ENCODE assay signal across 1 cellular context in genomic region chr6:116570856-116571682, GRCh38.
A peak's percentile ranks its signal among the peaks of the same experiment; 100 is the strongest.
TF ChIP-seq lines count a peak whose summit lies in the region.

Gene RWDD1, plus strand, starts transcription at chr6:116571504. Its CDS starts 79 bp downstream, at chr6:116571583.

TF ChIP-seq in HepG2, 621 proteins besides CTCF, POLR2A, EP300 and RAD21 (continued from another document and continues in another):
- TF ChIP-seq, protein P1, sequence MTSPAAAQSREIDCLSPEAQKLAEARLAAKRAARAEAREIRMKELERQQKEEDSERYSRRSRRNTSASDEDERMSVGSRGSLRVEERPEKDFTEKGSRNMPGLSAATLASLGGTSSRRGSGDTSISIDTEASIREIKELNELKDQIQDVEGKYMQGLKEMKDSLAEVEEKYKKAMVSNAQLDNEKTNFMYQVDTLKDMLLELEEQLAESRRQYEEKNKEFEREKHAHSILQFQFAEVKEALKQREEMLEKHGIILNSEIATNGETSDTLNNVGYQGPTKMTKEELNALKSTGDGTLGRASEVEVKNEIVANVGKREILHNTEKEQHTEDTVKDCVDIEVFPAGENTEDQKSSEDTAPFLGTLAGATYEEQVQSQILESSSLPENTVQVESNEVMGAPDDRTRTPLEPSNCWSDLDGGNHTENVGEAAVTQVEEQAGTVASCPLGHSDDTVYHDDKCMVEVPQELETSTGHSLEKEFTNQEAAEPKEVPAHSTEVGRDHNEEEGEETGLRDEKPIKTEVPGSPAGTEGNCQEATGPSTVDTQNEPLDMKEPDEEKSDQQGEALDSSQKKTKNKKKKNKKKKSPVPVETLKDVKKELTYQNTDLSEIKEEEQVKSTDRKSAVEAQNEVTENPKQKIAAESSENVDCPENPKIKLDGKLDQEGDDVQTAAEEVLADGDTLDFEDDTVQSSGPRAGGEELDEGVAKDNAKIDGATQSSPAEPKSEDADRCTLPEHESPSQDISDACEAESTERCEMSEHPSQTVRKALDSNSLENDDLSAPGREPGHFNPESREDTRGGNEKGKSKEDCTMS (CRISPR knock-in tag; conservative IDR thresholded peaks at IDR 0.05) = no peak
- TF ChIP-seq, protein P2, sequence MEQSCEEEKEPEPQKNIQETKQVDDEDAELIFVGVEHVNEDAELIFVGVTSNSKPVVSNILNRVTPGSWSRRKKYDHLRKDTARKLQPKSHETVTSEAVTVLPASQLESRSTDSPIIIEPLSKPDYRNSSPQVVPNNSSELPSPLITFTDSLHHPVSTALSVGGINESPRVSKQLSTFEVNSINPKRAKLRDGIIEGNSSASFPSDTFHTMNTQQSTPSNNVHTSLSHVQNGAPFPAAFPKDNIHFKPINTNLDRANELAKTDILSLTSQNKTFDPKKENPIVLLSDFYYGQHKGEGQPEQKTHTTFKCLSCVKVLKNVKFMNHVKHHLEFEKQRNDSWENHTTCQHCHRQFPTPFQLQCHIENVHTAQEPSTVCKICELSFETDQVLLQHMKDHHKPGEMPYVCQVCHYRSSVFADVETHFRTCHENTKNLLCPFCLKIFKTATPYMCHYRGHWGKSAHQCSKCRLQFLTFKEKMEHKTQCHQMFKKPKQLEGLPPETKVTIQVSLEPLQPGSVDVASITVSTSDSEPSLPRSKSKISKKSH (CRISPR knock-in tag; IDR thresholded peaks at IDR 0.05; ENCODE audit: borderline replicate concordance) = peak; percentile 49
- TF ChIP-seq ZNF670 (CRISPR knock-in tag; IDR thresholded peaks at IDR 0.05; ENCODE audit: borderline replicate concordance) (0 out of 2 replicates have a peak, but pooled peaks have one; percentile 85), SOX5 (CRISPR knock-in tag; IDR thresholded peaks at IDR 0.05; ENCODE audit: borderline replicate concordance) (peak; percentile 75), MIXL1 (CRISPR knock-in tag; IDR thresholded peaks at IDR 0.05) (peak; percentile 89), ELF1 (CRISPR knock-in tag; IDR thresholded peaks at IDR 0.05) (peak; percentile 93), PRDM10 (CRISPR knock-in tag; IDR thresholded peaks at IDR 0.05; ENCODE audit: low read depth) (peak; percentile 80; the same call in 1 of the 2 replicates), FOXP4 (CRISPR knock-in tag; IDR thresholded peaks at IDR 0.05) (peak; percentile 71; the same call in 1 of the 2 replicates), MZF1 (CRISPR knock-in tag; IDR thresholded peaks at IDR 0.05; ENCODE audit: borderline replicate concordance) (peak; percentile 87; the same call in 1 of the 2 replicates), ATF1 (CRISPR knock-in tag; IDR thresholded peaks at IDR 0.05) (peak; percentile 74), ZNF20 (CRISPR knock-in tag; IDR thresholded peaks at IDR 0.05) (no peak), EEA1 (CRISPR knock-in tag; IDR thresholded peaks at IDR 0.05; ENCODE audit: borderline replicate concordance) (peak; percentile 95), ZBTB3 (CRISPR knock-in tag; IDR thresholded peaks at IDR 0.05; ENCODE audit: borderline replicate concordance, low read depth) (peak; percentile 95), U2AF2 (IDR thresholded peaks at IDR 0.05; ENCODE audit: low read depth, low read length) (no peak), THYN1 (CRISPR knock-in tag; IDR thresholded peaks at IDR 0.05; ENCODE audit: borderline replicate concordance, low read depth) (no peak; the same call in 1 of the 2 replicates)
- TF ChIP-seq, protein P3, sequence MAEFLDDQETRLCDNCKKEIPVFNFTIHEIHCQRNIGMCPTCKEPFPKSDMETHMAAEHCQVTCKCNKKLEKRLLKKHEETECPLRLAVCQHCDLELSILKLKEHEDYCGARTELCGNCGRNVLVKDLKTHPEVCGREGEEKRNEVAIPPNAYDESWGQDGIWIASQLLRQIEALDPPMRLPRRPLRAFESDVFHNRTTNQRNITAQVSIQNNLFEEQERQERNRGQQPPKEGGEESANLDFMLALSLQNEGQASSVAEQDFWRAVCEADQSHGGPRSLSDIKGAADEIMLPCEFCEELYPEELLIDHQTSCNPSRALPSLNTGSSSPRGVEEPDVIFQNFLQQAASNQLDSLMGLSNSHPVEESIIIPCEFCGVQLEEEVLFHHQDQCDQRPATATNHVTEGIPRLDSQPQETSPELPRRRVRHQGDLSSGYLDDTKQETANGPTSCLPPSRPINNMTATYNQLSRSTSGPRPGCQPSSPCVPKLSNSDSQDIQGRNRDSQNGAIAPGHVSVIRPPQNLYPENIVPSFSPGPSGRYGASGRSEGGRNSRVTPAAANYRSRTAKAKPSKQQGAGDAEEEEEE (CRISPR knock-in tag; IDR thresholded peaks at IDR 0.05; ENCODE audit: borderline replicate concordance) = peak; percentile 88; the same call in 1 of the 2 replicates
- TF ChIP-seq, protein P4, sequence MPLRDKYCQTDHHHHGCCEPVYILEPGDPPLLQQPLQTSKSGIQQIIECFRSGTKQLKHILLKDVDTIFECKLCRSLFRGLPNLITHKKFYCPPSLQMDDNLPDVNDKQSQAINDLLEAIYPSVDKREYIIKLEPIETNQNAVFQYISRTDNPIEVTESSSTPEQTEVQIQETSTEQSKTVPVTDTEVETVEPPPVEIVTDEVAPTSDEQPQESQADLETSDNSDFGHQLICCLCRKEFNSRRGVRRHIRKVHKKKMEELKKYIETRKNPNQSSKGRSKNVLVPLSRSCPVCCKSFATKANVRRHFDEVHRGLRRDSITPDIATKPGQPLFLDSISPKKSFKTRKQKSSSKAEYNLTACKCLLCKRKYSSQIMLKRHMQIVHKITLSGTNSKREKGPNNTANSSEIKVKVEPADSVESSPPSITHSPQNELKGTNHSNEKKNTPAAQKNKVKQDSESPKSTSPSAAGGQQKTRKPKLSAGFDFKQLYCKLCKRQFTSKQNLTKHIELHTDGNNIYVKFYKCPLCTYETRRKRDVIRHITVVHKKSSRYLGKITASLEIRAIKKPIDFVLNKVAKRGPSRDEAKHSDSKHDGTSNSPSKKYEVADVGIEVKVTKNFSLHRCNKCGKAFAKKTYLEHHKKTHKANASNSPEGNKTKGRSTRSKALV (CRISPR knock-in tag; IDR thresholded peaks at IDR 0.05) = 0 out of 2 replicates have a peak, but pooled peaks have one; percentile 66
- TF ChIP-seq, protein P5, sequence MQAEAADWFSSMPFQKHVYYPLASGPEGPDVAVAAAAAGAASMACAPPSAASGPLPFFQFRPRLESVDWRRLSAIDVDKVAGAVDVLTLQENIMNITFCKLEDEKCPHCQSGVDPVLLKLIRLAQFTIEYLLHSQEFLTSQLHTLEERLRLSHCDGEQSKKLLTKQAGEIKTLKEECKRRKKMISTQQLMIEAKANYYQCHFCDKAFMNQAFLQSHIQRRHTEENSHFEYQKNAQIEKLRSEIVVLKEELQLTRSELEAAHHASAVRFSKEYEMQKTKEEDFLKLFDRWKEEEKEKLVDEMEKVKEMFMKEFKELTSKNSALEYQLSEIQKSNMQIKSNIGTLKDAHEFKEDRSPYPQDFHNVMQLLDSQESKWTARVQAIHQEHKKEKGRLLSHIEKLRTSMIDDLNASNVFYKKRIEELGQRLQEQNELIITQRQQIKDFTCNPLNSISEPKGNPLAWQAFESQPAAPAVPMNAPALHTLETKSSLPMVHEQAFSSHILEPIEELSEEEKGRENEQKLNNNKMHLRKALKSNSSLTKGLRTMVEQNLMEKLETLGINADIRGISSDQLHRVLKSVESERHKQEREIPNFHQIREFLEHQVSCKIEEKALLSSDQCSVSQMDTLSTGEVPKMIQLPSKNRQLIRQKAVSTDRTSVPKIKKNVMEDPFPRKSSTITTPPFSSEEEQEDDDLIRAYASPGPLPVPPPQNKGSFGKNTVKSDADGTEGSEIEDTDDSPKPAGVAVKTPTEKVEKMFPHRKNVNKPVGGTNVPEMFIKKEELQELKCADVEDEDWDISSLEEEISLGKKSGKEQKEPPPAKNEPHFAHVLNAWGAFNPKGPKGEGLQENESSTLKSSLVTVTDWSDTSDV (CRISPR knock-in tag; IDR thresholded peaks at IDR 0.05) = peak; percentile 80; the same call in 1 of the 2 replicates
- TF ChIP-seq, protein P6, sequence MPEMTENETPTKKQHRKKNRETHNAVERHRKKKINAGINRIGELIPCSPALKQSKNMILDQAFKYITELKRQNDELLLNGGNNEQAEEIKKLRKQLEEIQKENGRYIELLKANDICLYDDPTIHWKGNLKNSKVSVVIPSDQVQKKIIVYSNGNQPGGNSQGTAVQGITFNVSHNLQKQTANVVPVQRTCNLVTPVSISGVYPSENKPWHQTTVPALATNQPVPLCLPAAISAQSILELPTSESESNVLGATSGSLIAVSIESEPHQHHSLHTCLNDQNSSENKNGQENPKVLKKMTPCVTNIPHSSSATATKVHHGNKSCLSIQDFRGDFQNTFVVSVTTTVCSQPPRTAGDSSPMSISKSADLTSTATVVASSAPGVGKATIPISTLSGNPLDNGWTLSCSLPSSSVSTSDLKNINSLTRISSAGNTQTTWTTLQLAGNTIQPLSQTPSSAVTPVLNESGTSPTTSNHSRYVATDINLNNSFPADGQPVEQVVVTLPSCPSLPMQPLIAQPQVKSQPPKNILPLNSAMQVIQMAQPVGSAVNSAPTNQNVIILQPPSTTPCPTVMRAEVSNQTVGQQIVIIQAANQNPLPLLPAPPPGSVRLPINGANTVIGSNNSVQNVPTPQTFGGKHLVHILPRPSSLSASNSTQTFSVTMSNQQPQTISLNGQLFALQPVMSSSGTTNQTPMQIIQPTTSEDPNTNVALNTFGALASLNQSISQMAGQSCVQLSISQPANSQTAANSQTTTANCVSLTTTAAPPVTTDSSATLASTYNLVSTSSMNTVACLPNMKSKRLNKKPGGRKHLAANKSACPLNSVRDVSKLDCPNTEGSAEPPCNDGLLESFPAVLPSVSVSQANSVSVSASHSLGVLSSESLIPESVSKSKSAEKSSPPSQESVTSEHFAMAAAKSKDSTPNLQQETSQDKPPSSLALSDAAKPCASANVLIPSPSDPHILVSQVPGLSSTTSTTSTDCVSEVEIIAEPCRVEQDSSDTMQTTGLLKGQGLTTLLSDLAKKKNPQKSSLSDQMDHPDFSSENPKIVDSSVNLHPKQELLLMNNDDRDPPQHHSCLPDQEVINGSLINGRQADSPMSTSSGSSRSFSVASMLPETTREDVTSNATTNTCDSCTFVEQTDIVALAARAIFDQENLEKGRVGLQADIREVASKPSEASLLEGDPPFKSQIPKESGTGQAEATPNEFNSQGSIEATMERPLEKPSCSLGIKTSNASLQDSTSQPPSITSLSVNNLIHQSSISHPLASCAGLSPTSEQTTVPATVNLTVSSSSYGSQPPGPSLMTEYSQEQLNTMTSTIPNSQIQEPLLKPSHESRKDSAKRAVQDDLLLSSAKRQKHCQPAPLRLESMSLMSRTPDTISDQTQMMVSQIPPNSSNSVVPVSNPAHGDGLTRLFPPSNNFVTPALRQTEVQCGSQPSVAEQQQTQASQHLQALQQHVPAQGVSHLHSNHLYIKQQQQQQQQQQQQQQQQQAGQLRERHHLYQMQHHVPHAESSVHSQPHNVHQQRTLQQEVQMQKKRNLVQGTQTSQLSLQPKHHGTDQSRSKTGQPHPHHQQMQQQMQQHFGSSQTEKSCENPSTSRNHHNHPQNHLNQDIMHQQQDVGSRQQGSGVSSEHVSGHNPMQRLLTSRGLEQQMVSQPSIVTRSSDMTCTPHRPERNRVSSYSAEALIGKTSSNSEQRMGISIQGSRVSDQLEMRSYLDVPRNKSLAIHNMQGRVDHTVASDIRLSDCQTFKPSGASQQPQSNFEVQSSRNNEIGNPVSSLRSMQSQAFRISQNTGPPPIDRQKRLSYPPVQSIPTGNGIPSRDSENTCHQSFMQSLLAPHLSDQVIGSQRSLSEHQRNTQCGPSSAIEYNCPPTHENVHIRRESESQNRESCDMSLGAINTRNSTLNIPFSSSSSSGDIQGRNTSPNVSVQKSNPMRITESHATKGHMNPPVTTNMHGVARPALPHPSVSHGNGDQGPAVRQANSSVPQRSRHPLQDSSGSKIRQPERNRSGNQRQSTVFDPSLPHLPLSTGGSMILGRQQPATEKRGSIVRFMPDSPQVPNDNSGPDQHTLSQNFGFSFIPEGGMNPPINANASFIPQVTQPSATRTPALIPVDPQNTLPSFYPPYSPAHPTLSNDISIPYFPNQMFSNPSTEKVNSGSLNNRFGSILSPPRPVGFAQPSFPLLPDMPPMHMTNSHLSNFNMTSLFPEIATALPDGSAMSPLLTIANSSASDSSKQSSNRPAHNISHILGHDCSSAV (CRISPR knock-in tag; IDR thresholded peaks at IDR 0.05; ENCODE audit: borderline replicate concordance) = peak; percentile 24; the same call in 1 of the 2 replicates
- TF ChIP-seq, protein P7, sequence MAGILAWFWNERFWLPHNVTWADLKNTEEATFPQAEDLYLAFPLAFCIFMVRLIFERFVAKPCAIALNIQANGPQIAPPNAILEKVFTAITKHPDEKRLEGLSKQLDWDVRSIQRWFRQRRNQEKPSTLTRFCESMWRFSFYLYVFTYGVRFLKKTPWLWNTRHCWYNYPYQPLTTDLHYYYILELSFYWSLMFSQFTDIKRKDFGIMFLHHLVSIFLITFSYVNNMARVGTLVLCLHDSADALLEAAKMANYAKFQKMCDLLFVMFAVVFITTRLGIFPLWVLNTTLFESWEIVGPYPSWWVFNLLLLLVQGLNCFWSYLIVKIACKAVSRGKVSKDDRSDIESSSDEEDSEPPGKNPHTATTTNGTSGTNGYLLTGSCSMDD (CRISPR knock-in tag; IDR thresholded peaks at IDR 0.05) = no peak
